ENCODE assay signal across 29 cellular contexts in the genomic region with DNA sequence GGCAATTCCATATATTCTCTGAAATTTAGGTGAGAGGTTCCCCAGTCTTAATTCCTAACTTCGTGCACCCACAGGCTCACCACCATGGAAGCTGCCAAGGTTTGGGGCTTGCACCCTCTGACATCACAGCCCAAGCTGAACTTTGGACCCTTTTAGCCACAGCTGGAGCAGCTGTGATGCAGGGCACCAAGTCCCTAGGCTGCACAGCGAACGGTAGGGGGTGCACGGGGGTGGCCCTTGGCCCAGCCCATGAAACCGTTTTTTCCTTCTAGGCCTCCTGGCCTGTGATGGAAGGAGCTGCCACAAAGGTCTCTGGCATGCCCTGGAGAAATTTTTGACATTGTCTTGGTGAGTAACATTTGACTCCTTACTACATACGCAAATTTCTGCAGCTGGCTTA.
"Had no signal": no experiment of that assay in that cellular context is flagged by ENCODE, and none has a peak within 500 bp of the region (broad histone marks: within the 10 kb centered on the region; RNA-seq: fewer than 3 reads in every experiment).

No MANE protein-coding gene starts in this region.

- ATAC-seq: effector memory CD8-positive, alpha-beta T cell; esophagus mucosa; foreskin keratinocyte; gastrocnemius medialis; gastroesophageal sphincter; heart left ventricle; heart right ventricle had no signal

- H3K4me1 ChIP-seq: colonic mucosa, esophagus muscularis mucosa, esophagus squamous epithelium, foreskin keratinocyte, gastrocnemius medialis, gastroesophageal sphincter, heart left ventricle, heart right ventricle had no signal

- H3K4me2 ChIP-seq: hepatocyte had no signal

- H3K4me3 ChIP-seq: colonic mucosa, coronary artery, dorsolateral prefrontal cortex, esophagus muscularis mucosa, esophagus squamous epithelium, gastrocnemius medialis, gastroesophageal sphincter, heart left ventricle, heart right ventricle, hepatocyte had no signal

- H3K27ac ChIP-seq: colonic mucosa, coronary artery, dorsolateral prefrontal cortex, epithelial cell of prostate, esophagus muscularis mucosa, esophagus squamous epithelium, foreskin keratinocyte, gastrocnemius medialis, gastroesophageal sphincter, heart left ventricle, heart right ventricle, hepatocyte had no signal

- FAIRE-seq: colon, endometrium, endothelial cell of umbilical vein, frontal cortex had no signal

- H3K27me3 ChIP-seq: colonic mucosa, esophagus muscularis mucosa, esophagus squamous epithelium, foreskin keratinocyte, gastrocnemius medialis, gastroesophageal sphincter, heart left ventricle, heart right ventricle, hepatocyte had no signal

- H3K9me3 ChIP-seq: colonic mucosa, gastrocnemius medialis had no signal

- H3K36me3 ChIP-seq: colonic mucosa, esophagus muscularis mucosa, esophagus squamous epithelium, gastrocnemius medialis, gastroesophageal sphincter, heart left ventricle, heart right ventricle had no signal

- H3K79me2 ChIP-seq: hepatocyte had no signal

- DNase-seq: colonic mucosa; cortex of kidney; dermis blood vessel endothelial cell; dorsolateral prefrontal cortex; effector CD4-positive, alpha-beta T cell; effector CD8-positive, alpha-beta T cell; effector memory CD4-positive, alpha-beta T cell; effector memory CD8-positive, alpha-beta T cell; endodermal cell; erythroblast; esophagus squamous epithelium; foreskin fibroblast; foreskin keratinocyte; foreskin melanocyte; gastrocnemius medialis; glutamatergic neuron; head of caudate nucleus; heart left ventricle; heart right ventricle had no signal

- H2AFZ ChIP-seq: hepatocyte had no signal
